11 cellular contexts compared by ENCODE assay signal in the genomic region with DNA sequence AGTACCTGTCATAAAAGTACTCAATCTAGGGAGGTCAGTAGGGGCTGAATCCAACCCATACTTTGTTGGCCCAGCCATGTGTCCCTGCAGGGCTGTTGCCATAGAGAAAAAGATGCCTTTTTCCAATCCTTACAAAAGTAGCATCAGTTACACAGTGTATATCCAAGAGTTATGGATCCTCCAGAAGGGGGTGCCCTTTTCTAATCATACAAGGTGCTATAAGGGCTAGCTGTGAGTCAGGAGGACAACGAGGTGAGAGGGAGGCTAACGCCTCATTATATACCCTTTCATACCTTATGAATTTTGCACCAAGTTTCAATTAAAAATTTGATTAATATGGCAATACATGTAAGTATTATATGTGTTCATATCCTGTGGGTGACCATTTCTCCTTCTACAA. TPM values are rescaled to one million over a fixed set of nuclear protein-coding genes. Genes with fewer than 3 reads are reported as not detected.
DNase-seq lines count a peak whose midpoint lies in the region; ATAC-seq and TF ChIP-seq lines count a peak whose summit lies in the region.
"Had no signal": no experiment of that assay in that cellular context is flagged by ENCODE, and none has a peak within 500 bp of the region (broad histone marks: within the 10 kb centered on the region; RNA-seq: fewer than 3 reads in every experiment).

No MANE protein-coding gene starts in this region.

- DNase-seq in cardiac muscle cell (ENCODE audit: low read depth in 1 of 2, low spot score in 1 of 2) (peak; percentile 36 to 49), right cardiac atrium (no peak), NB4 (ENCODE audit: low read depth) (peak; percentile 54), choroid plexus epithelial cell (ENCODE audit: low read depth) (peak; percentile 71), retinal pigment epithelial cell (ENCODE audit: low read depth) (no peak), MG63 (no peak), NOMO-1 (lab: John Stamatoyannopoulos, UW; ENCODE audit: unreplicated experiment in 2 of 2) (no peak), germinal center (ENCODE audit: low spot score) (no peak)
- DNase-seq: NCI-H1417 treated with DMSO at 0.1 percent for 48 hours, nephron progenitor cell had no signal

- H3K27ac ChIP-seq in cardiac muscle cell (no peak overlapping the region), right cardiac atrium (ENCODE audit: low read length) (no peak overlapping the region)

- 72% methylated on average over 2 of the region's 2 CpGs for WGBS in right cardiac atrium

- intact Hi-C loops in right cardiac atrium (cut with DNase I), result no loop called here

- H3K27me3 ChIP-seq in cardiac muscle cell (no peaks in the 10 kb centered on the region), right cardiac atrium (ENCODE audit: control insufficient read depth, insufficient read depth) (no peaks in the 10 kb centered on the region), MG63 (no peaks in the 10 kb centered on the region)

- no peaks in the 10 kb centered on the region for H3K36me3 ChIP-seq in cardiac muscle cell
- no peaks in the 10 kb centered on the region for H3K36me3 ChIP-seq in MG63

- ATAC-seq in right cardiac atrium, result no peak

- no peak for TF ChIP-seq POLR2A in NB4 (IDR thresholded peaks at IDR 0.05; ENCODE audit: extremely low read depth, insufficient read length)

- peak; percentile 26 for TF ChIP-seq CTCF in cardiac muscle cell (IDR thresholded peaks at IDR 0.05; ENCODE audit: low read depth, low read length)
- TF ChIP-seq CTCF in NB4 (IDR thresholded peaks at IDR 0.05; ENCODE audit: low read depth, low read length), result peak; percentile 36
- TF ChIP-seq CTCF in choroid plexus epithelial cell (conservative IDR thresholded peaks at IDR 0.05; ENCODE audit: low read depth, low read length), result peak; percentile 65
- TF ChIP-seq CTCF in retinal pigment epithelial cell (conservative IDR thresholded peaks at IDR 0.05; ENCODE audit: low read depth, low read length), result peak; percentile 21

- H3K4me1 ChIP-seq in cardiac muscle cell (ENCODE audit: low read depth) (peaks cover 6% of the 10 kb centered on the region), right cardiac atrium (ENCODE audit: control insufficient read depth, insufficient read depth, low read length) (no peaks in the 10 kb centered on the region)

- H3K9me3 ChIP-seq in cardiac muscle cell (ENCODE audit: low read depth) (no peaks in the 10 kb centered on the region), right cardiac atrium (ENCODE audit: control insufficient read depth, low read length) (no peaks in the 10 kb centered on the region), MG63 (no peaks in the 10 kb centered on the region)
- H3K9me3 ChIP-seq: Caco-2 had no signal

- H3K4me3 ChIP-seq in cardiac muscle cell, result no peak overlapping the region
- H3K4me3 ChIP-seq in right cardiac atrium (ENCODE audit: low read length), result no peak overlapping the region
- H3K4me3 ChIP-seq in NB4 (ENCODE audit: low read depth, low read length), result no peak overlapping the region
- H3K4me3 ChIP-seq in choroid plexus epithelial cell (ENCODE audit: low read depth, low read length), result no peak overlapping the region
- H3K4me3 ChIP-seq in retinal pigment epithelial cell (ENCODE audit: low read length), result no peak overlapping the region
- no peak overlapping the region for H3K4me3 ChIP-seq in MG63

RNA-seq across cellular contexts. Expression of a gene that starts 4.8 kb away (rescaled TPM):
- 1.8 and 2.1 TPM in 2 replicates for total RNA-seq in cardiac muscle cell
- 1.3 and 1.5 TPM in 2 replicates for polyA plus RNA-seq in cardiac muscle cell
- total RNA-seq in right cardiac atrium, result 1 to 10 TPM; 3.1 to 4.2 (median 3.6) TPM
- 0.43 TPM for polyA plus RNA-seq in right cardiac atrium
- 0.92 and 3.1 TPM in 2 replicates for total RNA-seq in MG63 (2014; rRNA removed; shearing (Covaris generic); ENCODE audit: low replicate concordance)

RNA-seq across cellular contexts. Expression of a gene that starts 4.9 kb away (rescaled TPM):
- 6.0 and 6.3 TPM in 2 replicates for total RNA-seq in cardiac muscle cell
- polyA plus RNA-seq in cardiac muscle cell, result 10.6 TPM in 2 replicates
- 1 to 10 TPM; 4.8 to 6.9 (median 5.9) TPM for total RNA-seq in right cardiac atrium
- polyA plus RNA-seq in right cardiac atrium, result 2.3 TPM
- 8.6 and 16.1 TPM in 2 replicates for total RNA-seq in MG63 (2014; rRNA removed; shearing (Covaris generic); ENCODE audit: low replicate concordance)

Comparison
In these comparisons a context has a peak if more than half of its experiments do, and no peak if none do; other contexts are left out.
1. DNase-seq: peak in cardiac muscle cell (2 of 2), NB4 (single experiment) and choroid plexus epithelial cell (single experiment); none in right cardiac atrium (0 of 3), retinal pigment epithelial cell (single experiment), MG63 (single experiment), NOMO-1 (0 of 2) and germinal center (single experiment).
2. Peak in every context shown above with its lines, with median percentiles within 50 percentile points of each other: CTCF ChIP-seq.